ENCODE assay signal across 11 cellular contexts in the genomic region with DNA sequence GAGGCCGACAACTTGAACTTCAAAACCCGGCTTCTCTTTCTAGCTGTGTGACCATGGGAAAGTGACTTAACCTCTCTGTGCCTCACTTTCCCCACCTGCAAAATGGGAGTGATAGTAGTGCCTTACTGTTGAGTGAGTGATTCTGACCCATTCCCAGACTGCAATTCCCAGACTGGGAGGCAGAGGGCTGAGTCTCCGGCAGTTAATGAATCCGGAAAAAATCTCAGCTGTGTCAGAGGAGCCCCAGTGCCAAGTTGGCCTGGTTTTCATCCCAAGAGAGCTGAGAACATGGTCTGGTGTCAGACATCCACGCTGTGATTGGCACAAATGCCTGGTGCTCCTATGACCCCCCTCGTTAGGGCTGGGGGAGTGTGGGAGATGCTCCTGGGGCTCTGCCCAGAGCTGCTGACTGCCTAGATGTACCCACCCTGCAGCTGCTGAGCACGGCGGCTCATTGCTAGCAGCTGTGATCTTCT. TPM values are rescaled to one million over a fixed set of nuclear protein-coding genes. Genes with fewer than 3 reads are reported as not detected.
DNase-seq lines count a peak whose midpoint lies in the region; ATAC-seq lines count a peak whose summit lies in the region.
"Had no signal": no experiment of that assay in that cellular context is flagged by ENCODE, and none has a peak within 500 bp of the region (broad histone marks: within the 10 kb centered on the region; RNA-seq: fewer than 3 reads in every experiment).

No MANE protein-coding gene starts in this region.

- peak; percentile 57 for DNase-seq in H7
- peak in 53 of 58 donors; percentile 9 to 81 (median 55) for DNase-seq in anterior cingulate cortex (lab: John Stamatoyannopoulos, UW)
- peak; percentile 51 for DNase-seq in left cardiac atrium
- peak; percentile 42 for DNase-seq in putamen (ENCODE audit: low spot score)
- no peak for DNase-seq in activated T-cell treated with anti-CD3 and anti-CD28 coated beads, Interleukin-2, amount 50 U/mL, for 48 hours
- no peak for DNase-seq in GM19238 (ENCODE audit: insufficient read length, low spot score)
- no peak for DNase-seq in NCI-H1417 treated with DMSO at 0.1 percent for 48 hours (lab: John Stamatoyannopoulos, UW)
- DNase-seq: activated CD4-positive, alpha-beta T cell treated with anti-CD3 and anti-CD28 coated beads, Interleukin-2, amount 50 U/mL, for 48 hours; naive thymus-derived CD4-positive, alpha-beta T cell had no signal

- no peak overlapping the region for H3K4me3 ChIP-seq in H7 (ENCODE audit: insufficient read depth, low read depth, low read length)

- intact Hi-C loops in left cardiac atrium (cut with DNase I), result no loop called here

- peaks cover 1% of the 10 kb centered on the region; the same call in 1 of the 2 replicates for H3K36me3 ChIP-seq in H7 (replicated peaks; ENCODE audit: control insufficient read depth, insufficient read depth, low read length)

- H3K27me3 ChIP-seq in H7 (ENCODE audit: control insufficient read depth, insufficient read depth, low read length), result no peaks in the 10 kb centered on the region

- ATAC-seq in left cardiac atrium (peak; percentile 82 to 93), HG03175 (IDR thresholded peaks at IDR 0.05; ENCODE audit: unreplicated experiment) (no peak)
- ATAC-seq: naive thymus-derived CD4-positive, alpha-beta T cell had no signal

RNA-seq across cellular contexts. Expression of gene PIN1, which starts 50.0 kb away (rescaled TPM):
- 180 and 208 TPM in 2 replicates for total RNA-seq in H7 (2014; rRNA removed; shearing (Covaris generic))
- total RNA-seq in left cardiac atrium, result 10 to 100 TPM; 73.7 to 74.9 TPM

RNA-seq across cellular contexts. Expression of gene OLFM2, which starts 51.2 kb away (rescaled TPM):
- total RNA-seq in H7 (2014; rRNA removed; shearing (Covaris generic)), result 40.0 and 63.4 TPM in 2 replicates
- total RNA-seq in left cardiac atrium, result 10 to 100 TPM in 1 of 2 donors, 1 to 10 TPM in 1; 9.0 to 10.8 TPM
- total RNA-seq: HT1080 had no signal

RNA-seq across cellular contexts. Expression of gene UBL5, which starts 57.4 kb away (rescaled TPM):
- total RNA-seq in H7 (2014; rRNA removed; shearing (Covaris generic)), result 266 and 288 TPM in 2 replicates
- total RNA-seq in left cardiac atrium, result 100 to 1,000 TPM; 414 to 466 TPM

Comparison
In these comparisons a context has a peak if more than half of its experiments do, and no peak if none do; other contexts are left out.
1. DNase-seq: peak in H7 (single experiment), anterior cingulate cortex (53 of 58), left cardiac atrium (single experiment) and putamen (single experiment); none in activated T-cell treated with anti-CD3 and anti-CD28 coated beads, Interleukin-2, amount 50 U/mL, for 48 hours (0 of 2), GM19238 (single experiment) and NCI-H1417 treated with DMSO at 0.1 percent for 48 hours (single experiment).